In the genomic region with DNA sequence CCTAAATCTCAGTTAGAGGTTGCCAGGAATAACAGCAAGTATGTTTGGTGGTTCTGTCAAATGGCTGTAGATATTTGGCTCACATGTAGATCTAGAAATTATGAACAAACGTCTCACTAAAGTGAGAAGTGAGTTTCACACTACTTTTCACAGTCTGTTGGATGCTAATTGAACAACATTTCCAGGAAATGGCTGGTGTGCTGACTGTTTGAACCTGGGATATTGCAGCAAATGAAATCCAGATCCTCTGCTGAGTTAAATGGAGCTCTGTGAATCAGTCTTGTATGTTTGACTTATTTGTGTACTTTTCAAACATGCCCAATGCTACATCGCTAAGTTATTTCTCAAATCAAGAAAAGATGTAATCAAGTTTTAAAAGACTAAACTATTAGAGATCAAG, we compare ENCODE assay signal across 12 cellular contexts. TPM values are rescaled to one million over a fixed set of nuclear protein-coding genes. Genes with fewer than 3 reads are reported as not detected.
DNase-seq lines count a peak whose midpoint lies in the region; ATAC-seq lines count a peak whose summit lies in the region.
"Had no signal": no experiment of that assay in that cellular context is flagged by ENCODE, and none has a peak within 500 bp of the region (broad histone marks: within the 10 kb centered on the region; RNA-seq: fewer than 3 reads in every experiment).

No MANE protein-coding gene starts in this region.

- H3K27me3 Mint-ChIP-seq in activated T-cell treated with anti-CD3 and anti-CD28 coated beads, Interleukin-2, amount 50 U/mL, for 72 hours (ENCODE audit: low read depth) = no peaks in the 10 kb centered on the region
- H3K27me3 Mint-ChIP-seq in activated naive CD8-positive, alpha-beta T cell treated with anti-CD3 and anti-CD28 coated beads, Interleukin-2, amount 50 U/mL, for 24 hours = no peaks in the 10 kb centered on the region
- no peaks in the 10 kb centered on the region for H3K27me3 Mint-ChIP-seq in T-helper 17 cell
- H3K27me3 Mint-ChIP-seq: activated B cell treated with CpG ODN at 0.5 μM for 24 hours; naive thymus-derived CD4-positive, alpha-beta T cell had no signal

- peaks cover 0 to 2% of the 10 kb centered on the region in 2 donors for H3K9me3 Mint-ChIP-seq in activated T-cell treated with anti-CD3 and anti-CD28 coated beads, Interleukin-2, amount 50 U/mL, for 72 hours
- no peaks in the 10 kb centered on the region for H3K9me3 Mint-ChIP-seq in activated naive CD8-positive, alpha-beta T cell treated with anti-CD3 and anti-CD28 coated beads, Interleukin-2, amount 50 U/mL, for 24 hours
- H3K9me3 Mint-ChIP-seq: activated B cell treated with CpG ODN at 0.5 μM for 24 hours; naive thymus-derived CD4-positive, alpha-beta T cell had no signal

- H3K4me3 Mint-ChIP-seq in activated T-cell treated with anti-CD3 and anti-CD28 coated beads, Interleukin-2, amount 50 U/mL, for 72 hours = peak overlapping the region in 1 of 2 donors; percentile 49
- peak overlapping the region; percentile 8 for H3K4me3 Mint-ChIP-seq in activated naive CD8-positive, alpha-beta T cell treated with anti-CD3 and anti-CD28 coated beads, Interleukin-2, amount 50 U/mL, for 24 hours
- no peak overlapping the region for H3K4me3 Mint-ChIP-seq in T-helper 17 cell
- H3K4me3 Mint-ChIP-seq: activated B cell treated with CpG ODN at 0.5 μM for 24 hours; naive thymus-derived CD4-positive, alpha-beta T cell had no signal

- H3K9me3 ChIP-seq in T-helper 17 cell (ENCODE audit: control insufficient read depth, low read length, poor library complexity, severe bottlenecking) = no peaks in the 10 kb centered on the region
- H3K9me3 ChIP-seq: left ventricle myocardium inferior, thyroid gland had no signal

- no peak for DNase-seq in activated T-cell treated with anti-CD3 and anti-CD28 coated beads, Interleukin-2, amount 50 U/mL, for 72 hours
- no peak for DNase-seq in activated T-cell treated with anti-CD3 and anti-CD28 coated beads, Interleukin-2, amount 50 U/mL, for 48 hours
- no peak for DNase-seq in activated naive CD8-positive, alpha-beta T cell treated with anti-CD3 and anti-CD28 coated beads, Interleukin-2, amount 50 U/mL, for 24 hours
- DNase-seq in inferior parietal cortex (ENCODE audit: extremely low spot score) (peak; percentile 26), superior temporal gyrus (ENCODE audit: extremely low spot score) (peak; percentile 33), DMS 273 treated with DMSO at 0.1 percent for 48 hours (lab: John Stamatoyannopoulos, UW) (no peak), T-helper 17 cell (no peak)
- DNase-seq: activated B cell treated with CpG ODN at 0.5 μM for 24 hours, left ventricle myocardium inferior had no signal

- peaks cover 56% of the 10 kb centered on the region for H3K4me1 Mint-ChIP-seq in activated T-cell treated with anti-CD3 and anti-CD28 coated beads, Interleukin-2, amount 50 U/mL, for 72 hours (ENCODE audit: low read depth)
- peaks cover 60% of the 10 kb centered on the region for H3K4me1 Mint-ChIP-seq in activated naive CD8-positive, alpha-beta T cell treated with anti-CD3 and anti-CD28 coated beads, Interleukin-2, amount 50 U/mL, for 24 hours
- peaks cover 28% of the 10 kb centered on the region for H3K4me1 Mint-ChIP-seq in T-helper 17 cell

- ATAC-seq in activated T-cell treated with anti-CD3 and anti-CD28 coated beads, Interleukin-2, amount 50 U/mL, for 72 hours (replicated peaks in 1 of 2) = peak; percentile 7 to 45
- ATAC-seq in activated naive CD8-positive, alpha-beta T cell treated with anti-CD3 and anti-CD28 coated beads, Interleukin-2, amount 50 U/mL, for 24 hours = no peak
- no peak for ATAC-seq in HG02870 (IDR thresholded peaks at IDR 0.05; ENCODE audit: unreplicated experiment)
- no peak for ATAC-seq in T-helper 17 cell

- peaks cover 23 to 43% of the 10 kb centered on the region in 2 donors for H3K36me3 Mint-ChIP-seq in activated T-cell treated with anti-CD3 and anti-CD28 coated beads, Interleukin-2, amount 50 U/mL, for 72 hours (ENCODE audit: insufficient read depth in 2 of 2)
- H3K36me3 Mint-ChIP-seq in activated naive CD8-positive, alpha-beta T cell treated with anti-CD3 and anti-CD28 coated beads, Interleukin-2, amount 50 U/mL, for 24 hours (ENCODE audit: low read depth) = peaks cover 66% of the 10 kb centered on the region
- peaks cover 3% of the 10 kb centered on the region for H3K36me3 Mint-ChIP-seq in T-helper 17 cell (ENCODE audit: low read depth)

- peak overlapping the region; percentile 93 for H3K27ac Mint-ChIP-seq in activated T-cell treated with anti-CD3 and anti-CD28 coated beads, Interleukin-2, amount 50 U/mL, for 72 hours
- H3K27ac Mint-ChIP-seq in activated naive CD8-positive, alpha-beta T cell treated with anti-CD3 and anti-CD28 coated beads, Interleukin-2, amount 50 U/mL, for 24 hours = peak overlapping the region; percentile 73
- no peak overlapping the region for H3K27ac Mint-ChIP-seq in T-helper 17 cell
- H3K27ac Mint-ChIP-seq: activated B cell treated with CpG ODN at 0.5 μM for 24 hours had no signal

RNA-seq across cellular contexts. Expression of gene RSL24D1, which starts 21.3 kb away (rescaled TPM):
- total RNA-seq in activated T-cell treated with anti-CD3 and anti-CD28 coated beads, Interleukin-2, amount 50 U/mL, for 72 hours = 100 to 1,000 TPM; 181 to 207 TPM
- total RNA-seq in T-helper 17 cell = 100 to 1,000 TPM; 120 TPM

Comparison
In these comparisons a context has a peak if more than half of its experiments do, and no peak if none do; other contexts are left out.
1. ATAC-seq: peak in activated T-cell treated with anti-CD3 and anti-CD28 coated beads, Interleukin-2, amount 50 U/mL, for 72 hours (2 of 2); none in activated naive CD8-positive, alpha-beta T cell treated with anti-CD3 and anti-CD28 coated beads, Interleukin-2, amount 50 U/mL, for 24 hours (single experiment), HG02870 (single experiment) and T-helper 17 cell (single experiment).
2. DNase-seq: peak in inferior parietal cortex (single experiment) and superior temporal gyrus (single experiment); none in activated T-cell treated with anti-CD3 and anti-CD28 coated beads, Interleukin-2, amount 50 U/mL, for 72 hours (0 of 2), activated T-cell treated with anti-CD3 and anti-CD28 coated beads, Interleukin-2, amount 50 U/mL, for 48 hours (0 of 2), activated naive CD8-positive, alpha-beta T cell treated with anti-CD3 and anti-CD28 coated beads, Interleukin-2, amount 50 U/mL, for 24 hours (single experiment), DMS 273 treated with DMSO at 0.1 percent for 48 hours (single experiment) and T-helper 17 cell (0 of 3).